ENCODE assay signal across 23 cellular contexts in the genomic region with DNA sequence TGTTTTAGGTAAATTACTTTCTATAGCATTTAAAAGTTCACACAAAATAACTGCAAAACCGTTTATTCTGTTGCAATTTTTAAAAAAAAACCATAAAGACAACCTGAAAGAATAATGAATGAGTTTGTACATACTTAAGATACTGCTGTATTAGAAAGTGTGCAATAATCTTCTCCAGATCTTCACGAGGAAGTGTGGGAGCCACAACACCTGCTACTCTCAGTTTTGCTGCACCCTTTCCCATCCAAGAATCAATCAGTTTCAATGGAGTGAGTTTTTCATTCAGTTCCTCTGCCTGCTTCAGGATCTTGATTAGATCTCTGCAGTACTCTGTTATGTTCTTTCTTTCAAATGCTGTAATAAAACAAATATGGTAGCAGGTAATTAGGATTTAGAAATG. TPM values are rescaled to one million over a fixed set of nuclear protein-coding genes. Genes with fewer than 3 reads are reported as not detected.
A peak's percentile ranks its signal among the peaks of the same experiment; 100 is the strongest.
DNase-seq lines count a peak whose midpoint lies in the region; ATAC-seq and FAIRE-seq lines count a peak whose summit lies in the region.
"Had no signal": no experiment of that assay in that cellular context is flagged by ENCODE, and none has a peak within 500 bp of the region (broad histone marks: within the 10 kb centered on the region; RNA-seq: fewer than 3 reads in every experiment).

No MANE protein-coding gene starts in this region.

- no peak for DNase-seq in activated naive CD4-positive, alpha-beta T cell treated with anti-CD3 and anti-CD28 coated beads, Interleukin-2, amount 10 ng/mL, durations not matched to agents 7 days and 5 days
- DNase-seq in CD8-positive, alpha-beta memory T cell, result no peak
- DNase-seq in T-cell (no peak), AG08396 (ENCODE audit: low spot score) (no peak), urothelium cell line (ENCODE audit: low spot score) (no peak)
- DNase-seq in naive thymus-derived CD4-positive, alpha-beta T cell, result no peak
- DNase-seq in stimulated activated naive CD4-positive, alpha-beta T cell treated with Interleukin-2 at 50 U/mL for 16 hours (lab: John Stamatoyannopoulos, UW), result no peak
- DNase-seq: DMS53, EL, GF-D8, Karpas-422, NCI-H1417, NCI-H1694 treated with DMSO at 0.1 percent for 48 hours, NCI-H2081 treated with DMSO at 0.1 percent for 48 hours, NCI-H2227 treated with DMSO at 0.1 percent for 48 hours, NCI-H510A treated with DMSO at 0.1 percent for 48 hours, NCI-H774, SIG-M5, SK-N-SH had no signal

- H3K4me1 Mint-ChIP-seq in activated naive CD4-positive, alpha-beta T cell treated with anti-CD3 and anti-CD28 coated beads, Interleukin-2, amount 50 U/mL, for 24 hours, result peaks cover 7% of the 10 kb centered on the region
- H3K4me1 Mint-ChIP-seq in activated naive CD4-positive, alpha-beta T cell treated with anti-CD3 and anti-CD28 coated beads, Interleukin-2, amount 10 ng/mL, durations not matched to agents 7 days and 5 days, result peaks cover 5% of the 10 kb centered on the region
- H3K4me1 Mint-ChIP-seq in CD8-positive, alpha-beta memory T cell, result peaks cover 5 to 17% (median 11%) of the 10 kb centered on the region in 3 donors
- peaks cover 0 to 9% (median 4%) of the 10 kb centered on the region in 3 donors for H3K4me1 Mint-ChIP-seq in T-cell
- peaks cover 0 to 17% (median 4%) of the 10 kb centered on the region in 7 donors for H3K4me1 Mint-ChIP-seq in naive thymus-derived CD4-positive, alpha-beta T cell

- no peak for FAIRE-seq in urothelium cell line (lab: Jason Lieb, UNC)
- FAIRE-seq: H54 had no signal

- H3K27me3 Mint-ChIP-seq in activated naive CD4-positive, alpha-beta T cell treated with anti-CD3 and anti-CD28 coated beads, Interleukin-2, amount 50 U/mL, for 24 hours, result no peaks in the 10 kb centered on the region
- no peaks in the 10 kb centered on the region for H3K27me3 Mint-ChIP-seq in activated naive CD4-positive, alpha-beta T cell treated with anti-CD3 and anti-CD28 coated beads, Interleukin-2, amount 10 ng/mL, durations not matched to agents 7 days and 5 days
- no peaks in the 10 kb centered on the region for H3K27me3 Mint-ChIP-seq in CD8-positive, alpha-beta memory T cell
- no peaks in the 10 kb centered on the region for H3K27me3 Mint-ChIP-seq in T-cell
- H3K27me3 Mint-ChIP-seq in naive thymus-derived CD4-positive, alpha-beta T cell, result no peaks in the 10 kb centered on the region

- H3K9me3 Mint-ChIP-seq in activated naive CD4-positive, alpha-beta T cell treated with anti-CD3 and anti-CD28 coated beads, Interleukin-2, amount 50 U/mL, for 24 hours, result no peaks in the 10 kb centered on the region
- no peaks in the 10 kb centered on the region for H3K9me3 Mint-ChIP-seq in activated naive CD4-positive, alpha-beta T cell treated with anti-CD3 and anti-CD28 coated beads, Interleukin-2, amount 10 ng/mL, durations not matched to agents 7 days and 5 days
- H3K9me3 Mint-ChIP-seq in CD8-positive, alpha-beta memory T cell, result no peaks in the 10 kb centered on the region
- H3K9me3 Mint-ChIP-seq in T-cell, result no peaks in the 10 kb centered on the region
- peaks cover 0 to 2% (median 0%) of the 10 kb centered on the region in 11 donors for H3K9me3 Mint-ChIP-seq in naive thymus-derived CD4-positive, alpha-beta T cell

- no peak overlapping the region for H3K4me3 Mint-ChIP-seq in activated naive CD4-positive, alpha-beta T cell treated with anti-CD3 and anti-CD28 coated beads, Interleukin-2, amount 50 U/mL, for 24 hours
- no peak overlapping the region for H3K4me3 Mint-ChIP-seq in activated naive CD4-positive, alpha-beta T cell treated with anti-CD3 and anti-CD28 coated beads, Interleukin-2, amount 10 ng/mL, durations not matched to agents 7 days and 5 days
- H3K4me3 Mint-ChIP-seq in CD8-positive, alpha-beta memory T cell, result no peak overlapping the region
- H3K4me3 Mint-ChIP-seq in T-cell, result no peak overlapping the region
- no peak overlapping the region for H3K4me3 Mint-ChIP-seq in naive thymus-derived CD4-positive, alpha-beta T cell

- H3K36me3 Mint-ChIP-seq in activated naive CD4-positive, alpha-beta T cell treated with anti-CD3 and anti-CD28 coated beads, Interleukin-2, amount 50 U/mL, for 24 hours, result peaks cover 29% of the 10 kb centered on the region
- H3K36me3 Mint-ChIP-seq in activated naive CD4-positive, alpha-beta T cell treated with anti-CD3 and anti-CD28 coated beads, Interleukin-2, amount 10 ng/mL, durations not matched to agents 7 days and 5 days, result peaks cover 58% of the 10 kb centered on the region
- peaks cover 12 to 76% (median 25%) of the 10 kb centered on the region in 3 donors for H3K36me3 Mint-ChIP-seq in CD8-positive, alpha-beta memory T cell
- H3K36me3 Mint-ChIP-seq in T-cell, result peaks cover 48% of the 10 kb centered on the region
- H3K36me3 Mint-ChIP-seq in naive thymus-derived CD4-positive, alpha-beta T cell, result peaks cover 4 to 41% (median 35%) of the 10 kb centered on the region in 5 donors

- POLR2A ChIA-PET in CD8-positive, alpha-beta memory T cell (lab: Charles Lee), result interaction anchor here (1.0 kb wide), 1 partner anchor 30 kb away, joined by 3 read pairs; the partner anchor contains the start of gene RECQL
- POLR2A ChIA-PET in T-cell (lab: Charles Lee), result no interaction called here
- POLR2A ChIA-PET in naive thymus-derived CD4-positive, alpha-beta T cell (lab: Charles Lee), result no interaction called here

- no peak for ATAC-seq in T-cell (replicated peaks in 1 of 4)
- no peak for ATAC-seq in naive thymus-derived CD4-positive, alpha-beta T cell
- ATAC-seq: Panc1 had no signal

- no peaks in the 10 kb centered on the region for H3K9me3 ChIP-seq in CD8-positive, alpha-beta memory T cell (ENCODE audit: low read length)
- H3K9me3 ChIP-seq in naive thymus-derived CD4-positive, alpha-beta T cell (ENCODE audit: control insufficient read depth in 2 of 3, low read length in 3 of 3), result no peaks in the 10 kb centered on the region
- H3K9me3 ChIP-seq: BLaER1, SK-N-SH had no signal

- H3K27ac ChIP-seq in CD8-positive, alpha-beta memory T cell (ENCODE audit: low read depth, low read length), result no peak overlapping the region
- no peak overlapping the region for H3K27ac ChIP-seq in naive thymus-derived CD4-positive, alpha-beta T cell (ENCODE audit: low read depth, low read length)
- H3K27ac ChIP-seq: BLaER1 had no signal

- H3K4me1 ChIP-seq in CD8-positive, alpha-beta memory T cell (ENCODE audit: insufficient read depth, low read length), result no peaks in the 10 kb centered on the region
- H3K4me1 ChIP-seq in naive thymus-derived CD4-positive, alpha-beta T cell (ENCODE audit: control insufficient read depth in 2 of 2, insufficient read depth in 2 of 2, low read length in 2 of 2), result no peaks in the 10 kb centered on the region
- H3K4me1 ChIP-seq: BLaER1 had no signal

- H3K36me3 ChIP-seq in CD8-positive, alpha-beta memory T cell (ENCODE audit: insufficient read depth, low read length), result peaks cover 24% of the 10 kb centered on the region
- H3K36me3 ChIP-seq in naive thymus-derived CD4-positive, alpha-beta T cell (ENCODE audit: control insufficient read depth in 2 of 3, insufficient read depth in 3 of 3, low read length in 3 of 3), result peaks cover 7 to 54% (median 9%) of the 10 kb centered on the region in 3 experiments

- CTCF ChIA-PET in activated naive CD4-positive, alpha-beta T cell treated with anti-CD3 and anti-CD28 coated beads, Interleukin-2, amount 10 ng/mL, durations not matched to agents 7 days and 5 days (lab: Charles Lee), result no interaction called here
- CTCF ChIA-PET in CD8-positive, alpha-beta memory T cell (lab: Charles Lee), result no interaction called here
- CTCF ChIA-PET in T-cell (lab: Charles Lee), result interaction anchor here in 1 of 2 donors (0.6 kb wide), 1 partner anchor 168 kb away, joined by 3 read pairs; no protein-coding TSS in a partner anchor
- CTCF ChIA-PET in naive thymus-derived CD4-positive, alpha-beta T cell (lab: Charles Lee), result no interaction called here

- H3K4me3 ChIP-seq in CD8-positive, alpha-beta memory T cell (ENCODE audit: low read length), result no peak overlapping the region
- no peak overlapping the region for H3K4me3 ChIP-seq in naive thymus-derived CD4-positive, alpha-beta T cell (ENCODE audit: low read length)
- H3K4me3 ChIP-seq: BLaER1 had no signal

- intact Hi-C loops in naive thymus-derived CD4-positive, alpha-beta T cell (cut with micrococcal nuclease), result loop anchor here in 1 of 2 donors (5.0 kb wide), 1 partner anchor 171 kb away; no protein-coding TSS in a partner anchor

- H3K27me3 ChIP-seq in CD8-positive, alpha-beta memory T cell (ENCODE audit: insufficient read depth, low read length, poor library complexity, severe bottlenecking), result no peaks in the 10 kb centered on the region
- no peaks in the 10 kb centered on the region for H3K27me3 ChIP-seq in naive thymus-derived CD4-positive, alpha-beta T cell (ENCODE audit: control insufficient read depth in 2 of 2, insufficient read depth in 2 of 2, low read length in 2 of 2)
- H3K27me3 ChIP-seq: BLaER1 had no signal

- peak overlapping the region; percentile 41 for H3K27ac Mint-ChIP-seq in activated naive CD4-positive, alpha-beta T cell treated with anti-CD3 and anti-CD28 coated beads, Interleukin-2, amount 50 U/mL, for 24 hours
- no peak overlapping the region for H3K27ac Mint-ChIP-seq in activated naive CD4-positive, alpha-beta T cell treated with anti-CD3 and anti-CD28 coated beads, Interleukin-2, amount 10 ng/mL, durations not matched to agents 7 days and 5 days
- H3K27ac Mint-ChIP-seq in CD8-positive, alpha-beta memory T cell, result peak overlapping the region in 6 of 8 donors; percentile 12 to 78 (median 42)
- H3K27ac Mint-ChIP-seq in T-cell, result peak overlapping the region; percentile 57 to 85
- peak overlapping the region in 5 of 9 donors; percentile 8 to 56 (median 52) for H3K27ac Mint-ChIP-seq in naive thymus-derived CD4-positive, alpha-beta T cell

RNA-seq across cellular contexts. Expression of gene RECQL, which starts 30.1 kb away (rescaled TPM):
- total RNA-seq in CD8-positive, alpha-beta memory T cell, result 100 to 1,000 TPM in 1 of 2 experiments, 10 to 100 TPM in 1; 95.1 to 101 TPM
- polyA plus RNA-seq in CD8-positive, alpha-beta memory T cell, result 87.3 TPM
- 10 to 100 TPM; 25.4 to 70.8 (median 53.8) TPM for total RNA-seq in T-cell
- 10 to 100 TPM; 19.4 to 77.7 (median 43.2) TPM for total RNA-seq in naive thymus-derived CD4-positive, alpha-beta T cell
- 10 to 100 TPM; 49.1 to 59.7 TPM for polyA plus RNA-seq in naive thymus-derived CD4-positive, alpha-beta T cell

RNA-seq across cellular contexts. Expression of gene GOLT1B, which starts 30.3 kb away (rescaled TPM):
- 10 to 100 TPM; 48.1 to 52.3 TPM for total RNA-seq in CD8-positive, alpha-beta memory T cell
- 25.8 TPM for polyA plus RNA-seq in CD8-positive, alpha-beta memory T cell
- 10 to 100 TPM; 27.7 to 37.7 (median 35.1) TPM for total RNA-seq in T-cell
- 10 to 100 TPM; 25.8 to 42.5 (median 31.7) TPM for total RNA-seq in naive thymus-derived CD4-positive, alpha-beta T cell
- 10 to 100 TPM; 20.8 to 21.3 TPM for polyA plus RNA-seq in naive thymus-derived CD4-positive, alpha-beta T cell

RNA-seq across cellular contexts. Expression of gene PYROXD1, which starts 33.8 kb away (rescaled TPM):
- total RNA-seq in CD8-positive, alpha-beta memory T cell, result 10 to 100 TPM; 26.6 to 29.3 TPM
- polyA plus RNA-seq in CD8-positive, alpha-beta memory T cell, result 25.0 TPM
- total RNA-seq in T-cell, result 10 to 100 TPM; 33.2 to 58.4 (median 42.4) TPM
- total RNA-seq in naive thymus-derived CD4-positive, alpha-beta T cell, result 10 to 100 TPM; 28.5 to 47.4 (median 36.7) TPM
- polyA plus RNA-seq in naive thymus-derived CD4-positive, alpha-beta T cell, result 10 to 100 TPM; 21.4 to 28.6 TPM

RNA-seq across cellular contexts. Expression of gene SPX, which starts 54.8 kb away (rescaled TPM):
- under 1 TPM; 0.28 to 0.64 TPM for total RNA-seq in CD8-positive, alpha-beta memory T cell
- polyA plus RNA-seq in CD8-positive, alpha-beta memory T cell, result not detected
- total RNA-seq in T-cell, result under 1 TPM in 4 of 5 donors, not detected in 1; 0.26 to 0.46 (median 0.32) TPM
- total RNA-seq in naive thymus-derived CD4-positive, alpha-beta T cell, result under 1 TPM; 0.16 to 0.69 (median 0.44) TPM
- polyA plus RNA-seq in naive thymus-derived CD4-positive, alpha-beta T cell, result under 1 TPM in 1 of 2 donors, not detected in 1; 0.54 TPM
- polyA plus RNA-seq: SK-N-SH had no signal
